In genomic region chr21:32386195-32386870, GRCh38 we compare ENCODE assay signal across 12 cellular contexts. TPM values are rescaled to one million over a fixed set of nuclear protein-coding genes. Genes with fewer than 3 reads are reported as not detected.
DNase-seq lines count a peak whose midpoint lies in the region; ATAC-seq, FAIRE-seq and TF ChIP-seq lines count a peak whose summit lies in the region.
"Had no signal": no experiment of that assay in that cellular context is flagged by ENCODE, and none has a peak within 500 bp of the region (broad histone marks: within the 10 kb centered on the region; RNA-seq: fewer than 3 reads in every experiment).

No MANE protein-coding gene starts in this region.

- no peak for TF ChIP-seq CTCF in C4-2B (conservative IDR thresholded peaks at IDR 0.05)

- peak overlapping the region; percentile 32 for H3K27ac ChIP-seq in C4-2B
- peak overlapping the region; percentile 93 for H3K27ac ChIP-seq in epithelial cell of prostate
- H3K27ac ChIP-seq: BLaER1 had no signal

- H3K4me3 ChIP-seq in H7 (ENCODE audit: insufficient read depth, low read depth, low read length), result no peak overlapping the region
- H3K4me3 ChIP-seq: BLaER1, breast epithelium had no signal

- no peak for TF ChIP-seq POLR2A in H54 (IDR thresholded peaks at IDR 0.05; ENCODE audit: low read depth, low read length)

- ATAC-seq in GM18907 (IDR thresholded peaks at IDR 0.05; ENCODE audit: unreplicated experiment), result no peak
- ATAC-seq in HG02642 (IDR thresholded peaks at IDR 0.05; ENCODE audit: poor library complexity, unreplicated experiment), result no peak

- no peaks in the 10 kb centered on the region for H3K27me3 ChIP-seq in H7 (ENCODE audit: control insufficient read depth, insufficient read depth, low read length)
- H3K27me3 ChIP-seq: BLaER1, breast epithelium had no signal

- peak; percentile 60 for DNase-seq in NCI-H774 (lab: John Stamatoyannopoulos, UW)
- DNase-seq in epithelial cell of prostate (ENCODE audit: low read depth, low spot score), result peak; percentile 87
- DNase-seq in myocyte (ENCODE audit: low read depth), result peak; percentile 84
- DNase-seq in H54 (ENCODE audit: insufficient read length, low spot score), result no peak
- DNase-seq in H7, result no peak
- DNase-seq: activated B cell treated with CpG ODN at 0.5 μM for 24 hours, GF-D8 had no signal

- no peak for FAIRE-seq in H54 (lab: Jason Lieb, UNC)

- H3K36me3 ChIP-seq in H7 (replicated peaks; ENCODE audit: control insufficient read depth, insufficient read depth, low read length), result peaks cover 19% of the 10 kb centered on the region

RNA-seq across cellular contexts. Expression of gene URB1, which starts 6.5 kb away (rescaled TPM):
- total RNA-seq in myocyte, result 42.1 and 42.8 TPM in 2 replicates
- 13.4 TPM for polyA plus RNA-seq in myocyte (2012)
- total RNA-seq in H7 (2014; rRNA removed; shearing (Covaris generic)), result 23.3 and 24.2 TPM in 2 replicates

RNA-seq across cellular contexts. Expression of gene EVA1C, which starts 26.2 kb away (rescaled TPM):
- total RNA-seq in myocyte, result 1.0 and 1.9 TPM in 2 replicates
- polyA plus RNA-seq in myocyte (2012), result 0.44 TPM
- total RNA-seq in H7 (2014; rRNA removed; shearing (Covaris generic)), result 3.3 and 4.5 TPM in 2 replicates

Comparison
In these comparisons a context has a peak if more than half of its experiments do, and no peak if none do; other contexts are left out.
1. DNase-seq: peak in NCI-H774 (single experiment), epithelial cell of prostate (single experiment) and myocyte (single experiment); none in H54 (single experiment) and H7 (single experiment).